ENCODE assay signal across 9 cellular contexts in the genomic region with DNA sequence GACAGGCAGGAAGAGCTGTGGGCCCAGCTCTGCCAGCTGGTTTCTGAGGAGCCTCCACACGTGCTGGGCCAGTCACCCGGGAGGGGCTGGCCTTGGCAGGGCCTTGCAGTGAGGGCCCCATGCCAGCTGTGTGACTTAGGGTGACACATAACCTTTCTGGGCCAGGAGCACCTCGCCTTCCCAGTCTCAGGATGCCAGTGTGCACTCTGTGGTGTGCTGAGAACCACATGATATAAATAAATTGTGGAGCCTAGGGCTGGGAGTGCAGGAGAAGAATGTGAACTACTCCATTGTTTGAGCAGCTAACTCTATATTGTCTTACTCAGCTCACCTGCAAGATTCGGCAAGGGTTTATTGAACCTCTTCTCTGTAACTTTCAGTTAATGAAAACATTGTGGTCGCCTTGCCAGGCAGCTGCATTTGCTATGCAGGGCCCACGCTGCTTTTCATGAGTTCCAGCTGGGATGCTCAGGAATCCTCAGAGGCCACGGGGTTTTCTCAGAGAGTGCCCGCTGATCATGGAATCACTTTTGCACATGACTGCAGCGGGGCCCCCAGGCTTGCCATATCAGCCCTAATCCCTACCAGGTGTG.
DNase-seq lines count a peak whose midpoint lies in the region; ATAC-seq, FAIRE-seq and TF ChIP-seq lines count a peak whose summit lies in the region.
"Had no signal": no experiment of that assay in that cellular context is flagged by ENCODE, and none has a peak within 500 bp of the region (broad histone marks: within the 10 kb centered on the region; RNA-seq: fewer than 3 reads in every experiment).

No MANE protein-coding gene starts in this region.

- H3K27ac ChIP-seq in endothelial cell of umbilical vein (ENCODE audit: insufficient read depth, low read depth, low read length): no peak overlapping the region
- peak overlapping the region in 1 of 2 donors; percentile 18 for H3K27ac ChIP-seq in prostate gland

- TF ChIP-seq POLR2A in endothelial cell of umbilical vein (IDR thresholded peaks at IDR 0.05; ENCODE audit: low read depth, low read length) (no peak), prostate gland (IDR thresholded peaks at IDR 0.05) (no peak)

- H3K36me3 ChIP-seq in endothelial cell of umbilical vein (ENCODE audit: control insufficient read depth in 2 of 2, extremely low read depth in 1 of 2, insufficient read depth in 2 of 2, low read length in 2 of 2): no peaks in the 10 kb centered on the region
- no peaks in the 10 kb centered on the region for H3K36me3 ChIP-seq in prostate gland

- dilution Hi-C loops in endothelial cell of umbilical vein (cut with MboI; ENCODE audit: extremely low pct_ligation_motif_present, low sequenced_read_pairs): no loop called here

- H3K27me3 ChIP-seq in endothelial cell of umbilical vein (ENCODE audit: control insufficient read depth in 2 of 2, insufficient read depth in 2 of 2, low read length in 2 of 2) (no peaks in the 10 kb centered on the region), prostate gland (replicated peaks; ENCODE audit: insufficient read depth) (no peaks in the 10 kb centered on the region)

- no peaks in the 10 kb centered on the region for H4K20me1 ChIP-seq in endothelial cell of umbilical vein (replicated peaks; ENCODE audit: control insufficient read depth, extremely low read depth, insufficient read depth, low read length)

- no peaks in the 10 kb centered on the region for H3K9me3 ChIP-seq in endothelial cell of umbilical vein (replicated peaks; ENCODE audit: control insufficient read depth, insufficient read depth, low read length)
- no peaks in the 10 kb centered on the region for H3K9me3 ChIP-seq in prostate gland

- WGBS in prostate gland: 29% methylated on average over 9 of the region's 9 CpGs

- H3K4me3 ChIP-seq in endothelial cell of umbilical vein (replicated peaks in 1 of 3; ENCODE audit: insufficient read depth in 1 of 3, low read depth in 1 of 3, low read length in 3 of 3): no peak overlapping the region
- no peak overlapping the region for H3K4me3 ChIP-seq in prostate gland

- TF ChIP-seq CTCF in endothelial cell of umbilical vein (IDR thresholded peaks at IDR 0.05; ENCODE audit: extremely low read depth in 1 of 2, insufficient read depth in 1 of 2, low read depth in 1 of 2, low read length in 2 of 2): no peak
- no peak for TF ChIP-seq CTCF in prostate gland (IDR thresholded peaks at IDR 0.05)

- peak overlapping the region; percentile 64 for H3K4me2 ChIP-seq in endothelial cell of umbilical vein (ENCODE audit: insufficient read depth, low read length)

- no peak overlapping the region for H3K9ac ChIP-seq in endothelial cell of umbilical vein (replicated peaks; ENCODE audit: extremely low read depth, insufficient read depth, low read length)

- ATAC-seq in HG03520 (IDR thresholded peaks at IDR 0.05; ENCODE audit: unreplicated experiment): no peak

- H3K4me1 ChIP-seq in endothelial cell of umbilical vein (ENCODE audit: control insufficient read depth, extremely low read depth, insufficient read depth, low read length): peaks cover 38% of the 10 kb centered on the region
- H3K4me1 ChIP-seq in prostate gland (replicated peaks): peaks cover 3% of the 10 kb centered on the region

- no TSS peak for BruUV-seq in endothelial cell of umbilical vein (replicated peaks; lab: Mats Ljungman, UMichigan)

- FAIRE-seq in endothelial cell of umbilical vein (lab: Jason Lieb, UNC): peak; percentile 77
- FAIRE-seq: frontal cortex had no signal

- no peaks in the 10 kb centered on the region for H3K79me2 ChIP-seq in endothelial cell of umbilical vein (ENCODE audit: control insufficient read depth, insufficient read depth, low read length)

- no peaks in the 10 kb centered on the region for H3K9me1 ChIP-seq in endothelial cell of umbilical vein (replicated peaks; ENCODE audit: control insufficient read depth, extremely low read depth, insufficient read depth, low read length)

- CTCF ChIA-PET in endothelial cell of umbilical vein (lab: Charles Lee): interaction anchor here (0.7 to 3.2 kb wide), 12 partner anchors 10 to 222 kb away, joined by 3 to 22 read pairs (median 5); a partner anchor contains a TSS

- DNase-seq in EL: peak; percentile 81
- DNase-seq in NCI-H1694 treated with DMSO at 0.1 percent for 48 hours (lab: John Stamatoyannopoulos, UW): peak; percentile 33
- DNase-seq in endothelial cell of umbilical vein (ENCODE audit: low read depth, low spot score): peak; percentile 69
- DNase-seq in prostate gland (ENCODE audit: low spot score): peak; percentile 56
- DNase-seq in DMS79 treated with DMSO at 0.1 percent for 48 hours (lab: John Stamatoyannopoulos, UW): no peak
- no peak for DNase-seq in T-helper 1 cell
- no peak for DNase-seq in cerebellar nuclear complex (lab: John Stamatoyannopoulos, UW)

- POLR2A ChIA-PET in endothelial cell of umbilical vein (lab: Charles Lee): interaction anchor here (0.7 kb wide), 1 partner anchor 19 kb away, joined by 3 read pairs; no protein-coding TSS in a partner anchor

- H2AFZ ChIP-seq in endothelial cell of umbilical vein (ENCODE audit: low read depth, low read length): no peak overlapping the region

- intact Hi-C loops in endothelial cell of umbilical vein (cut with micrococcal nuclease): loop anchor here (1.0 kb wide), 1 partner anchor 223 kb away; no protein-coding TSS in a partner anchor
- intact Hi-C loops in prostate gland (cut with DNase I): no loop called here

TF ChIP-seq in endothelial cell of umbilical vein, 7 proteins besides CTCF, POLR2A, EP300 and RAD21:
- peak; percentile 39 for TF ChIP-seq FOS (IDR thresholded peaks at IDR 0.05; ENCODE audit: borderline replicate concordance, insufficient read depth, low read length)
- TF ChIP-seq POLR2AphosphoS5 (IDR thresholded peaks at IDR 0.05; ENCODE audit: insufficient read depth, low read depth, low read length): peak; percentile 31
- TF ChIP-seq EZH2 (IDR thresholded peaks at IDR 0.05; ENCODE audit: borderline replicate concordance, low read depth, low read length, severe bottlenecking): no peak
- TF ChIP-seq, protein P1, sequence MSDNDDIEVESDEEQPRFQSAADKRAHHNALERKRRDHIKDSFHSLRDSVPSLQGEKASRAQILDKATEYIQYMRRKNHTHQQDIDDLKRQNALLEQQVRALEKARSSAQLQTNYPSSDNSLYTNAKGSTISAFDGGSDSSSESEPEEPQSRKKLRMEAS (IDR thresholded peaks at IDR 0.05; ENCODE audit: insufficient read depth, insufficient read length): peak; percentile 34

Comparison
In these comparisons a context has a peak if more than half of its experiments do, and no peak if none do; other contexts are left out.
1. DNase-seq: peak in EL (single experiment), NCI-H1694 treated with DMSO at 0.1 percent for 48 hours (single experiment), endothelial cell of umbilical vein (single experiment) and prostate gland (single experiment); none in DMS79 treated with DMSO at 0.1 percent for 48 hours (single experiment), T-helper 1 cell (0 of 5) and cerebellar nuclear complex (0 of 2).